Comparison of ENCODE assay signal across 10 cellular contexts in the genomic region with DNA sequence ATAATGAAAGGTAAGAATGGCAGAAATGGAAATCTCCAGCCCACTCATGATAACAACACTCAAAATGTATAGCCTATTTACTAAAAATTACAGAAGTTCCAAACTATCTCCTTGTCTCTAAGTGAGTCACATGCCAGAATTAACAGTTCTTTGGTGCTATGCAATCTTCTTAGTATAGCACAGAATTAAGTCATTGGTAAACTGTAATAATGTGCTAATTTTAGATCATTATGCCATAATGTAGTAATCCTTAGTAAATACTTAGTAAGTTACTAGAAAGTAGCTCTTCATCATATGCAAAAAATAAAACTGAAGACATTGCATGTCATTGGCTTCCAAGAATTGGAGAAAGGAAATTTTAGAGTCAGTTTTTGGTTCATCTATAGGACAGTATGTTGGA. TPM values are rescaled to one million over a fixed set of nuclear protein-coding genes. Genes with fewer than 3 reads are reported as not detected.
DNase-seq lines count a peak whose midpoint lies in the region; ATAC-seq, FAIRE-seq and TF ChIP-seq lines count a peak whose summit lies in the region.
"Had no signal": no experiment of that assay in that cellular context is flagged by ENCODE, and none has a peak within 500 bp of the region (broad histone marks: within the 10 kb centered on the region; RNA-seq: fewer than 3 reads in every experiment).

No MANE protein-coding gene starts in this region.

- H3K79me2 ChIP-seq in smooth muscle cell (ENCODE audit: low read depth): no peaks in the 10 kb centered on the region

- peak overlapping the region; percentile 91 for H3K27ac ChIP-seq in smooth muscle cell (ENCODE audit: low read depth)
- H3K27ac ChIP-seq in dorsolateral prefrontal cortex: no peak overlapping the region

- FAIRE-seq in RCC 7860 (lab: Jason Lieb, UNC): no peak

- H3F3A ChIP-seq in smooth muscle cell (ENCODE audit: low read depth): no peaks in the 10 kb centered on the region

- TF ChIP-seq CTCF in choroid plexus epithelial cell (conservative IDR thresholded peaks at IDR 0.05; ENCODE audit: low read depth, low read length): no peak
- no peak for TF ChIP-seq CTCF in smooth muscle cell (IDR thresholded peaks at IDR 0.05; ENCODE audit: borderline replicate concordance, insufficient read depth, poor library complexity, severe bottlenecking)
- TF ChIP-seq CTCF in dorsolateral prefrontal cortex (IDR thresholded peaks at IDR 0.05 in 54 of 56, conservative IDR thresholded peaks at IDR 0.05 in 2 of 56; ENCODE audit: low read depth in 1 of 56, partially characterized antibody in 56 of 56): no peak

- H3K4me1 Mint-ChIP-seq in activated T-cell treated with anti-CD3 and anti-CD28 coated beads, Interleukin-2, amount 50 U/mL, for 4 hours (ENCODE audit: low read depth): peaks cover 91% of the 10 kb centered on the region

- H3K36me3 ChIP-seq in smooth muscle cell (ENCODE audit: low read depth): no peaks in the 10 kb centered on the region

- H3K36me3 Mint-ChIP-seq in activated T-cell treated with anti-CD3 and anti-CD28 coated beads, Interleukin-2, amount 50 U/mL, for 4 hours (ENCODE audit: insufficient read depth): peaks cover 70% of the 10 kb centered on the region

- H3K9ac ChIP-seq in smooth muscle cell (ENCODE audit: low read depth): peak overlapping the region; percentile 55

- H3K4me3 ChIP-seq in choroid plexus epithelial cell (ENCODE audit: low read depth, low read length) (no peak overlapping the region), smooth muscle cell (no peak overlapping the region), dorsolateral prefrontal cortex (no peak overlapping the region)

- ATAC-seq in activated T-cell treated with anti-CD3 and anti-CD28 coated beads, Interleukin-2, amount 50 U/mL, for 4 hours: peak; percentile 49 to 54

- H3K4me2 ChIP-seq in smooth muscle cell: peak overlapping the region; percentile 53

- H4K20me1 ChIP-seq in smooth muscle cell (ENCODE audit: low read depth): no peaks in the 10 kb centered on the region

- intact Hi-C loops in dorsolateral prefrontal cortex (cut with DNase I): no loop called here

- peak overlapping the region; percentile 60 for H3K4me3 Mint-ChIP-seq in activated T-cell treated with anti-CD3 and anti-CD28 coated beads, Interleukin-2, amount 50 U/mL, for 4 hours
- H3K4me3 Mint-ChIP-seq: activated CD4-positive, alpha-beta T cell treated with anti-CD3 and anti-CD28 coated beads, Interleukin-2, amount 10 ng/mL, durations not matched to agents 7 days and 5 days had no signal

- H3K9me3 ChIP-seq in smooth muscle cell (replicated peaks; ENCODE audit: low read depth): no peaks in the 10 kb centered on the region

- DNase-seq in activated T-cell treated with anti-CD3 and anti-CD28 coated beads, Interleukin-2, amount 50 U/mL, for 4 hours: no peak
- no peak for DNase-seq in activated T-cell treated with anti-CD3 and anti-CD28 coated beads, Interleukin-2, amount 50 U/mL, for 1 hour
- peak; percentile 22 for DNase-seq in RCC 7860 (ENCODE audit: low spot score)
- peak; percentile 20 for DNase-seq in choroid plexus epithelial cell (ENCODE audit: low read depth)
- DNase-seq in smooth muscle cell (lab: John Stamatoyannopoulos, UW; ENCODE audit: unreplicated experiment): no peak
- no peak for DNase-seq in NCI-H1092 treated with DMSO at 0.1 percent for 48 hours (lab: John Stamatoyannopoulos, UW)
- DNase-seq in HK-2 (ENCODE audit: unreplicated experiment): no peak
- DNase-seq in dorsolateral prefrontal cortex: no peak
- DNase-seq: activated CD4-positive, alpha-beta T cell treated with anti-CD3 and anti-CD28 coated beads, Interleukin-2, amount 10 ng/mL, durations not matched to agents 7 days and 5 days; central memory CD4-positive, alpha-beta T cell had no signal

- peaks cover 11% of the 10 kb centered on the region for H3K9me3 Mint-ChIP-seq in activated T-cell treated with anti-CD3 and anti-CD28 coated beads, Interleukin-2, amount 50 U/mL, for 4 hours

- peaks cover 16% of the 10 kb centered on the region for H3K4me1 ChIP-seq in smooth muscle cell (ENCODE audit: low read depth)

- no peaks in the 10 kb centered on the region for H3K27me3 Mint-ChIP-seq in activated T-cell treated with anti-CD3 and anti-CD28 coated beads, Interleukin-2, amount 50 U/mL, for 4 hours (ENCODE audit: low read depth)
- H3K27me3 Mint-ChIP-seq: activated CD4-positive, alpha-beta T cell treated with anti-CD3 and anti-CD28 coated beads, Interleukin-2, amount 10 ng/mL, durations not matched to agents 7 days and 5 days had no signal

- H3K27me3 ChIP-seq in smooth muscle cell (ENCODE audit: low read depth) (no peaks in the 10 kb centered on the region), dorsolateral prefrontal cortex (no peaks in the 10 kb centered on the region)

- H2AFZ ChIP-seq in smooth muscle cell (ENCODE audit: low read depth): no peak overlapping the region

RNA-seq across cellular contexts. Expression of a gene that starts 39.9 kb away (rescaled TPM):
- total RNA-seq in activated T-cell treated with anti-CD3 and anti-CD28 coated beads, Interleukin-2, amount 50 U/mL, for 4 hours: 100 to 1,000 TPM; 112 to 126 (median 115) TPM
- total RNA-seq in smooth muscle cell (81.8 and 95.6 TPM in 2 replicates), dorsolateral prefrontal cortex (100 to 1,000 TPM in 119 of 120 experiments, 10 to 100 TPM in 1; 66.8 to 236 (median 180) TPM)
- 47.1 and 89.8 TPM in 2 replicates for polyA plus RNA-seq in smooth muscle cell

Comparison
In these comparisons a context has a peak if more than half of its experiments do, and no peak if none do; other contexts are left out.
1. DNase-seq: peak in RCC 7860 (single experiment) and choroid plexus epithelial cell (single experiment); none in activated T-cell treated with anti-CD3 and anti-CD28 coated beads, Interleukin-2, amount 50 U/mL, for 4 hours (single experiment), activated T-cell treated with anti-CD3 and anti-CD28 coated beads, Interleukin-2, amount 50 U/mL, for 1 hour (single experiment), smooth muscle cell (single experiment), NCI-H1092 treated with DMSO at 0.1 percent for 48 hours (single experiment), HK-2 (single experiment) and dorsolateral prefrontal cortex (0 of 10).